Comparison of ENCODE assay signal across 1 cellular context in genomic region chr2:201233192-201234166, GRCh38.
A peak's percentile ranks its signal among the peaks of the same experiment; 100 is the strongest.
TF ChIP-seq lines count a peak whose summit lies in the region.

No MANE protein-coding gene starts in this region.

TF ChIP-seq in GM12878, 131 proteins besides CTCF, POLR2A, EP300 and RAD21 (continued from another document):
- TF ChIP-seq SKIL (IDR thresholded peaks at IDR 0.05; ENCODE audit: low read depth, poor library complexity, severe bottlenecking) (no peak), REST (IDR thresholded peaks at IDR 0.05; ENCODE audit: low read depth, low read length) (no peak), TAF1 (IDR thresholded peaks at IDR 0.05; ENCODE audit: borderline replicate concordance, low read depth, low read length) (peak; percentile 88; the same call in 1 of the 2 replicates), RELB (IDR thresholded peaks at IDR 0.05; ENCODE audit: low read depth) (peak; percentile 66), MEF2A (IDR thresholded peaks at IDR 0.05; ENCODE audit: insufficient read depth, low read depth, low read length) (no peak), SIN3A (IDR thresholded peaks at IDR 0.05; ENCODE audit: low read depth, low read length) (peak; percentile 90), PML (IDR thresholded peaks at IDR 0.05; ENCODE audit: low read length) (peak; percentile 83; the same call in 1 of the 2 replicates), PAX8 (IDR thresholded peaks at IDR 0.05) (no peak), RELA (IDR thresholded peaks at IDR 0.05; ENCODE audit: borderline replicate concordance, partially characterized antibody) (peak; percentile 9), RBBP5 (conservative IDR thresholded peaks at IDR 0.05) (no peak), POLR2AphosphoS5 (IDR thresholded peaks at IDR 0.05; ENCODE audit: low read length) (peak; percentile 91), ZNF384 (IDR thresholded peaks at IDR 0.05; ENCODE audit: borderline replicate concordance, low read depth, low read length) (no peak), TCF12 (IDR thresholded peaks at IDR 0.05; ENCODE audit: low read depth, low read length) (0 out of 2 replicates have a peak, but pooled peaks have one; percentile 17), SUPT20H (IDR thresholded peaks at IDR 0.05; ENCODE audit: borderline replicate concordance, control insufficient read depth, low read depth, low read length) (no peak), MTA2 (IDR thresholded peaks at IDR 0.05; ENCODE audit: low read depth) (0 out of 2 replicates have a peak, but pooled peaks have one; percentile 19), NR2C1 (IDR thresholded peaks at IDR 0.05) (no peak), E2F4 (IDR thresholded peaks at IDR 0.05; ENCODE audit: low read depth, low read length) (no peak), HCFC1 (IDR thresholded peaks at IDR 0.05; ENCODE audit: low read length) (no peak), LARP7 (IDR thresholded peaks at IDR 0.05) (no peak)
- TF ChIP-seq, protein P1, sequence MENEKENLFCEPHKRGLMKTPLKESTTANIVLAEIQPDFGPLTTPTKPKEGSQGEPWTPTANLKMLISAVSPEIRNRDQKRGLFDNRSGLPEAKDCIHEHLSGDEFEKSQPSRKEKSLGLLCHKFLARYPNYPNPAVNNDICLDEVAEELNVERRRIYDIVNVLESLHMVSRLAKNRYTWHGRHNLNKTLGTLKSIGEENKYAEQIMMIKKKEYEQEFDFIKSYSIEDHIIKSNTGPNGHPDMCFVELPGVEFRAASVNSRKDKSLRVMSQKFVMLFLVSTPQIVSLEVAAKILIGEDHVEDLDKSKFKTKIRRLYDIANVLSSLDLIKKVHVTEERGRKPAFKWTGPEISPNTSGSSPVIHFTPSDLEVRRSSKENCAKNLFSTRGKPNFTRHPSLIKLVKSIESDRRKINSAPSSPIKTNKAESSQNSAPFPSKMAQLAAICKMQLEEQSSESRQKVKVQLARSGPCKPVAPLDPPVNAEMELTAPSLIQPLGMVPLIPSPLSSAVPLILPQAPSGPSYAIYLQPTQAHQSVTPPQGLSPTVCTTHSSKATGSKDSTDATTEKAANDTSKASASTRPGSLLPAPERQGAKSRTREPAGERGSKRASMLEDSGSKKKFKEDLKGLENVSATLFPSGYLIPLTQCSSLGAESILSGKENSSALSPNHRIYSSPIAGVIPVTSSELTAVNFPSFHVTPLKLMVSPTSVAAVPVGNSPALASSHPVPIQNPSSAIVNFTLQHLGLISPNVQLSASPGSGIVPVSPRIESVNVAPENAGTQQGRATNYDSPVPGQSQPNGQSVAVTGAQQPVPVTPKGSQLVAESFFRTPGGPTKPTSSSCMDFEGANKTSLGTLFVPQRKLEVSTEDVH (IDR thresholded peaks at IDR 0.05; ENCODE audit: low read depth, partially characterized antibody): peak; percentile 13
- TF ChIP-seq, protein P2, sequence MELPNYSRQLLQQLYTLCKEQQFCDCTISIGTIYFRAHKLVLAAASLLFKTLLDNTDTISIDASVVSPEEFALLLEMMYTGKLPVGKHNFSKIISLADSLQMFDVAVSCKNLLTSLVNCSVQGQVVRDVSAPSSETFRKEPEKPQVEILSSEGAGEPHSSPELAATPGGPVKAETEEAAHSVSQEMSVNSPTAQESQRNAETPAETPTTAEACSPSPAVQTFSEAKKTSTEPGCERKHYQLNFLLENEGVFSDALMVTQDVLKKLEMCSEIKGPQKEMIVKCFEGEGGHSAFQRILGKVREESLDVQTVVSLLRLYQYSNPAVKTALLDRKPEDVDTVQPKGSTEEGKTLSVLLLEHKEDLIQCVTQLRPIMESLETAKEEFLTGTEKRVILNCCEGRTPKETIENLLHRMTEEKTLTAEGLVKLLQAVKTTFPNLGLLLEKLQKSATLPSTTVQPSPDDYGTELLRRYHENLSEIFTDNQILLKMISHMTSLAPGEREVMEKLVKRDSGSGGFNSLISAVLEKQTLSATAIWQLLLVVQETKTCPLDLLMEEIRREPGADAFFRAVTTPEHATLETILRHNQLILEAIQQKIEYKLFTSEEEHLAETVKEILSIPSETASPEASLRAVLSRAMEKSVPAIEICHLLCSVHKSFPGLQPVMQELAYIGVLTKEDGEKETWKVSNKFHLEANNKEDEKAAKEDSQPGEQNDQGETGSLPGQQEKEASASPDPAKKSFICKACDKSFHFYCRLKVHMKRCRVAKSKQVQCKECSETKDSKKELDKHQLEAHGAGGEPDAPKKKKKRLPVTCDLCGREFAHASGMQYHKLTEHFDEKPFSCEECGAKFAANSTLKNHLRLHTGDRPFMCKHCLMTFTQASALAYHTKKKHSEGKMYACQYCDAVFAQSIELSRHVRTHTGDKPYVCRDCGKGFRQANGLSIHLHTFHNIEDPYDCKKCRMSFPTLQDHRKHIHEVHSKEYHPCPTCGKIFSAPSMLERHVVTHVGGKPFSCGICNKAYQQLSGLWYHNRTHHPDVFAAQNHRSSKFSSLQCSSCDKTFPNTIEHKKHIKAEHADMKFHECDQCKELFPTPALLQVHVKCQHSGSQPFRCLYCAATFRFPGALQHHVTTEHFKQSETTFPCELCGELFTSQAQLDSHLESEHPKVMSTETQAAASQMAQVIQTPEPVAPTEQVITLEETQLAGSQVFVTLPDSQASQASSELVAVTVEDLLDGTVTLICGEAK (IDR thresholded peaks at IDR 0.05; ENCODE audit: borderline replicate concordance): no peak
TF ChIP-seq in GM12878: peak in this region for 41.
